8 cellular contexts compared by ENCODE assay signal in the genomic region with DNA sequence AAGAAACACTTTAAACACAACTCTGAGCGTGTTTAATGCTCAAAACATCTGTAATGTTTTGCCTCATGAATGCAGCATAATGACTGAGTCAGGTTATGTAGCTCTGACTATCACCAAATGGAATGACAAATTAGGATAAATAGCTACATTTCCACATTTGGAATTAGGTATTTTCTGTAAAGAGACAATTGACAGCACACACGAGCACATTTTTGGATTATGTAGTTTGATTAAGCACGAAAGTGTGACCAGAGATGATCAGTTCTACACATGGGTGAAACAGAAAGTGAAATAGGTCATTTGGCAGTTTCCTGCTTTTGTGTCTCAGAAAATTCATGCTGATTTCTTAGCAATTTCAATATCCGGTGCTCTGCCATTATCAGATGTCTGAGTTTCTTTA. TPM values are rescaled to one million over a fixed set of nuclear protein-coding genes. Genes with fewer than 3 reads are reported as not detected.
DNase-seq lines count a peak whose midpoint lies in the region; ATAC-seq and TF ChIP-seq lines count a peak whose summit lies in the region.

No MANE protein-coding gene starts in this region.

- BruUV-seq in A673 (replicated peaks; lab: Mats Ljungman, UMichigan) = no TSS peak

- no peak overlapping the region for H3K4ac ChIP-seq in trophoblast cell (ENCODE audit: low read depth, low read length)

- H3K9ac ChIP-seq in trophoblast cell (ENCODE audit: low read length) = no peak overlapping the region

- intact Hi-C loops in A673 (cut with micrococcal nuclease; ENCODE audit: unreplicated experiment) = loop anchor here (5.0 kb wide), 1 partner anchor 298 kb away; no protein-coding TSS in a partner anchor

- ATAC-seq in GM18870 (IDR thresholded peaks at IDR 0.05; ENCODE audit: unreplicated experiment) (peak; percentile 92), HG03025 (IDR thresholded peaks at IDR 0.05; ENCODE audit: low FRiP score, unreplicated experiment) (peak; percentile 65)

- no peak overlapping the region for H4K12ac ChIP-seq in trophoblast cell (ENCODE audit: low read depth, low read length)

- no peak overlapping the region for H2BK5ac ChIP-seq in trophoblast cell (ENCODE audit: low read depth, low read length, poor library complexity)

- CTCF ChIA-PET in A673 (lab: Charles Lee) = no interaction called here

- H4K8ac ChIP-seq in trophoblast cell (ENCODE audit: low read depth, low read length) = no peak overlapping the region

- H3K4me3 ChIP-seq in A673 (ENCODE audit: low read depth, low read length, poor library complexity, severe bottlenecking) (no peak overlapping the region), WI38 (ENCODE audit: low read depth, low read length) (0 out of 2 replicates have a peak overlapping the region, but pooled peaks have one; percentile 20), trophoblast cell (ENCODE audit: low read depth, low read length) (no peak overlapping the region)

- TF ChIP-seq CTCF in A673 (conservative IDR thresholded peaks at IDR 0.05; ENCODE audit: low read depth, low read length) (no peak), WI38 (IDR thresholded peaks at IDR 0.05; ENCODE audit: low read depth, low read length) (no peak)

- H3K18ac ChIP-seq in trophoblast cell (ENCODE audit: low read length) = no peak overlapping the region

- DNase-seq in A673 (ENCODE audit: low spot score) (peak; percentile 31), trophoblast cell (no peak), NCI-H187 treated with DMSO at 0.1 percent for 48 hours (lab: John Stamatoyannopoulos, UW) (no peak), middle frontal gyrus (ENCODE audit: extremely low spot score, low spot score) (no peak)
- no peak for DNase-seq in stimulated activated CD4-positive, alpha-beta T cell treated with anti-CD3 and anti-CD28 coated beads, Interleukin-4, amount 100 ng/mL, for 4 hours

- H2BK120ac ChIP-seq in trophoblast cell (ENCODE audit: insufficient read depth, low read length, poor library complexity) = no peak overlapping the region

- no peak overlapping the region for H2BK12ac ChIP-seq in trophoblast cell (ENCODE audit: low read length)

- no peak overlapping the region for H2AFZ ChIP-seq in trophoblast cell (ENCODE audit: insufficient read depth, low read length, poor library complexity)

- POLR2A ChIA-PET in A673 (lab: Charles Lee; ENCODE audit: low non-redundant PET) = no interaction called here

- H3K14ac ChIP-seq in trophoblast cell (ENCODE audit: low read length) = no peak overlapping the region

- H3K27me3 ChIP-seq in A673 (replicated peaks; ENCODE audit: insufficient read depth, low read depth, low read length, poor library complexity) (no peaks in the 10 kb centered on the region), trophoblast cell (ENCODE audit: insufficient read depth, low read length) (no peaks in the 10 kb centered on the region)

- H3K4me2 ChIP-seq in trophoblast cell (ENCODE audit: low read length) = no peak overlapping the region

- H3K4me1 ChIP-seq in A673 (ENCODE audit: insufficient read depth, low read length, poor library complexity, severe bottlenecking) (peaks cover 17% of the 10 kb centered on the region), trophoblast cell (ENCODE audit: control insufficient read depth in 1 of 2, insufficient read depth in 2 of 2, low read length in 2 of 2) (peaks cover 0 to 2% of the 10 kb centered on the region in 2 experiments)

- H3K9me3 ChIP-seq in A673 (ENCODE audit: low read depth, low read length, poor library complexity, severe bottlenecking) = no peaks in the 10 kb centered on the region
- no peaks in the 10 kb centered on the region for H3K9me3 ChIP-seq in trophoblast cell (ENCODE audit: insufficient read depth, low read depth, low read length)

- H3K36me3 ChIP-seq in A673 (ENCODE audit: insufficient read depth, low read length, poor library complexity, severe bottlenecking) (peaks cover 52% of the 10 kb centered on the region), trophoblast cell (ENCODE audit: control insufficient read depth in 1 of 2, insufficient read depth in 2 of 2, low read length in 2 of 2) (peaks cover 13 to 32% of the 10 kb centered on the region in 2 experiments)

- WGBS in trophoblast cell (ENCODE audit: extremely low coverage, insufficient coverage, insufficient read length) = no CpG with 5 or more reads among the region's 4 CpGs

- H4K91ac ChIP-seq in trophoblast cell (ENCODE audit: low read depth, low read length) = no peak overlapping the region

- H3K79me1 ChIP-seq in trophoblast cell (ENCODE audit: low read length) = no peaks in the 10 kb centered on the region

- no peak overlapping the region for H3K23ac ChIP-seq in trophoblast cell (ENCODE audit: low read length)

- H2AK5ac ChIP-seq in trophoblast cell (ENCODE audit: low read length) = no peak overlapping the region

- H3K27ac ChIP-seq in A673 (ENCODE audit: low read depth, low read length, poor library complexity, severe bottlenecking) (no peak overlapping the region), trophoblast cell (ENCODE audit: low read depth, low read length) (no peak overlapping the region)

- no peaks in the 10 kb centered on the region for H3K79me2 ChIP-seq in trophoblast cell (ENCODE audit: control insufficient read depth, insufficient read depth, low read length, poor library complexity)

RNA-seq across cellular contexts. Expression of gene LPIN1, which starts 29.0 kb away (rescaled TPM):
- total RNA-seq in A673 (2021) = 35.2 and 38.5 TPM in 2 replicates
- polyA plus RNA-seq in trophoblast cell (2013) = 11.7 and 12.4 TPM in 2 replicates
